23 cellular contexts compared by ENCODE assay signal in genomic region chr2:112142525-112143078, GRCh38. TPM values are rescaled to one million over a fixed set of nuclear protein-coding genes. Genes with fewer than 3 reads are reported as not detected.
DNase-seq lines count a peak whose midpoint lies in the region; ATAC-seq and TF ChIP-seq lines count a peak whose summit lies in the region.
"Had no signal": no experiment of that assay in that cellular context is flagged by ENCODE, and none has a peak within 500 bp of the region (broad histone marks: within the 10 kb centered on the region; RNA-seq: fewer than 3 reads in every experiment).

No MANE protein-coding gene starts in this region.

- peak; percentile 44 for DNase-seq in activated CD8-positive, alpha-beta memory T cell treated with anti-CD3 and anti-CD28 coated beads for 24 hours
- DNase-seq in activated CD8-positive, alpha-beta memory T cell treated with anti-CD3 and anti-CD28 coated beads, Interleukin-2, amount 10 ng/mL, durations not matched to agents 7 days and 5 days = no peak
- DNase-seq in IMR-90 = no peak
- peak; percentile 28 for DNase-seq in left lobe of liver (ENCODE audit: low spot score)
- DNase-seq in upper lobe of right lung = peak; percentile 45
- no peak for DNase-seq in SK-N-DZ (ENCODE audit: low spot score)
- DNase-seq: NCI-H1048, NCI-H1417, NCI-H1694, NCI-H2029 treated with DMSO at 0.1 percent for 48 hours, NCI-H446 treated with DMSO at 0.1 percent for 48 hours, NCI-H69, SHP77 had no signal

- H3K9me1 ChIP-seq in IMR-90 (ENCODE audit: insufficient read depth, low read length) = peaks cover 7% of the 10 kb centered on the region

- TF ChIP-seq POLR2A in IMR-90 (IDR thresholded peaks at IDR 0.05; ENCODE audit: low read depth, low read length) = no peak

- H3K4me1 Mint-ChIP-seq in activated CD8-positive, alpha-beta memory T cell treated with anti-CD3 and anti-CD28 coated beads, Interleukin-2, amount 10 ng/mL, durations not matched to agents 7 days and 5 days = no peaks in the 10 kb centered on the region

- H4K20me1 ChIP-seq in IMR-90 (ENCODE audit: insufficient read depth, low read length) = no peaks in the 10 kb centered on the region
- H4K20me1 ChIP-seq: BLaER1 had no signal

- no peak overlapping the region for H3K23ac ChIP-seq in IMR-90 (ENCODE audit: low read depth, low read length)

- H2BK20ac ChIP-seq in IMR-90 (ENCODE audit: low read depth, low read length) = no peak overlapping the region

- dilution Hi-C loops in IMR-90 (cut with HindIII; ENCODE audit: low sequenced_read_pairs, unreplicated experiment) = no loop called here

- H3K27ac Mint-ChIP-seq in activated CD8-positive, alpha-beta memory T cell treated with anti-CD3 and anti-CD28 coated beads, Interleukin-2, amount 10 ng/mL, durations not matched to agents 7 days and 5 days = no peak overlapping the region
- H3K27ac Mint-ChIP-seq: CD4-positive, alpha-beta T cell had no signal

- H3K18ac ChIP-seq in IMR-90 (ENCODE audit: low read depth, low read length) = no peak overlapping the region

- intact Hi-C loops in IMR-90 (cut with micrococcal nuclease) (no loop called here), upper lobe of right lung (cut with DNase I) (no loop called here)

- H3K27ac ChIP-seq in IMR-90 (ENCODE audit: insufficient read depth, low read length) = no peak overlapping the region
- H3K27ac ChIP-seq in upper lobe of right lung = no peak overlapping the region
- H3K27ac ChIP-seq: BLaER1, RWPE1 had no signal

- peak overlapping the region; percentile 17 for H2BK5ac ChIP-seq in IMR-90 (ENCODE audit: low read depth, low read length, poor library complexity, severe bottlenecking)

- ATAC-seq in activated CD8-positive, alpha-beta memory T cell treated with anti-CD3 and anti-CD28 coated beads, Interleukin-2, amount 10 ng/mL, durations not matched to agents 7 days and 5 days = no peak
- ATAC-seq in IMR-90 (ENCODE audit: low read depth) = no peak
- no peak for ATAC-seq in left lobe of liver
- no peak for ATAC-seq in upper lobe of right lung
- ATAC-seq in GM21423 (IDR thresholded peaks at IDR 0.05; ENCODE audit: unreplicated experiment) = no peak
- ATAC-seq: GM12878, HCT116, Panc1 had no signal

- H3K4me2 ChIP-seq in IMR-90 (ENCODE audit: low read depth, low read length) = no peak overlapping the region
- H3K4me2 ChIP-seq: BLaER1 had no signal

- H3K56ac ChIP-seq in IMR-90 (ENCODE audit: extremely low read depth, insufficient read depth, low read length) = no peak overlapping the region

- H3K27me3 Mint-ChIP-seq in activated CD8-positive, alpha-beta memory T cell treated with anti-CD3 and anti-CD28 coated beads, Interleukin-2, amount 10 ng/mL, durations not matched to agents 7 days and 5 days = peaks cover 41% of the 10 kb centered on the region

- H2BK120ac ChIP-seq in IMR-90 (ENCODE audit: low read depth, low read length) = no peak overlapping the region

- CTCF ChIA-PET in activated CD8-positive, alpha-beta memory T cell treated with anti-CD3 and anti-CD28 coated beads, Interleukin-2, amount 10 ng/mL, durations not matched to agents 7 days and 5 days (lab: Charles Lee) = no interaction called here
- CTCF ChIA-PET in IMR-90 (lab: Yijun Ruan, JAX) = no interaction called here

- in situ Hi-C loops in IMR-90 (cut with MboI; ENCODE audit: low sequenced_read_pairs) = no loop called here

- H3K4ac ChIP-seq in IMR-90 (ENCODE audit: low read depth, low read length) = no peak overlapping the region

- no peak overlapping the region for H2AK9ac ChIP-seq in IMR-90 (replicated peaks; ENCODE audit: low read depth, low read length, poor library complexity)

- no peaks in the 10 kb centered on the region for H3K36me3 ChIP-seq in IMR-90 (ENCODE audit: control insufficient read depth, insufficient read depth, low read length)
- no peaks in the 10 kb centered on the region for H3K36me3 ChIP-seq in upper lobe of right lung
- H3K36me3 ChIP-seq: BLaER1 had no signal

- no peak for TF ChIP-seq RAD21 in IMR-90 (IDR thresholded peaks at IDR 0.05; ENCODE audit: low read length)

- no peak overlapping the region for H4K91ac ChIP-seq in IMR-90 (ENCODE audit: insufficient read depth, low read depth, low read length)

- H2AFZ ChIP-seq in IMR-90 (replicated peaks; ENCODE audit: low read length, poor library complexity) = no peak overlapping the region

- no TSS peak for BruUV-seq in IMR-90 (replicated peaks; lab: Mats Ljungman, UMichigan)

- no peak overlapping the region for H3K4me3 Mint-ChIP-seq in activated CD8-positive, alpha-beta memory T cell treated with anti-CD3 and anti-CD28 coated beads, Interleukin-2, amount 10 ng/mL, durations not matched to agents 7 days and 5 days
- H3K4me3 Mint-ChIP-seq: IgD-negative memory B cell had no signal

- H2BK15ac ChIP-seq in IMR-90 (ENCODE audit: low read depth, low read length) = no peak overlapping the region

- H3K79me1 ChIP-seq in IMR-90 (ENCODE audit: low read depth in 1 of 2, low read length in 2 of 2) = no peaks in the 10 kb centered on the region

- H3K4me1 ChIP-seq in IMR-90 (ENCODE audit: control insufficient read depth, insufficient read depth, low read length) (peaks cover 4% of the 10 kb centered on the region; the same call in 1 of the 2 replicates), upper lobe of right lung (no peaks in the 10 kb centered on the region)

- H3K27me3 ChIP-seq in IMR-90 (ENCODE audit: control insufficient read depth, insufficient read depth, low read length) (no peaks in the 10 kb centered on the region), upper lobe of right lung (no peaks in the 10 kb centered on the region)

- no peak overlapping the region for H4K5ac ChIP-seq in IMR-90 (ENCODE audit: low read depth, low read length)

- H3K9me3 ChIP-seq in IMR-90 (ENCODE audit: control insufficient read depth, insufficient read depth, low read length) (no peaks in the 10 kb centered on the region), upper lobe of right lung (no peaks in the 10 kb centered on the region)
- H3K9me3 ChIP-seq: BLaER1 had no signal

- H3K4me3 ChIP-seq in IMR-90 (ENCODE audit: insufficient read depth, low read depth, low read length) (no peak overlapping the region), upper lobe of right lung (no peak overlapping the region)
- H3K4me3 ChIP-seq: BLaER1, GM12878 had no signal

- H3K9ac ChIP-seq in IMR-90 (ENCODE audit: low read depth, low read length) = no peak overlapping the region
- H3K9ac ChIP-seq: BLaER1 had no signal

- no peak overlapping the region for H2AK5ac ChIP-seq in IMR-90 (ENCODE audit: low read depth, low read length)

- 84% methylated on average over 6 of the region's 8 CpGs; no CpG with 5 or more reads in 1 of the 2 experiments for WGBS in IMR-90 (ENCODE audit: extremely low coverage in 2 of 2, insufficient read length in 1 of 2), 2 experiments

- POLR2A ChIA-PET in IMR-90 (lab: Charles Lee; ENCODE audit: unreplicated experiment) = no interaction called here

- no peaks in the 10 kb centered on the region for H3K9me3 Mint-ChIP-seq in activated CD8-positive, alpha-beta memory T cell treated with anti-CD3 and anti-CD28 coated beads, Interleukin-2, amount 10 ng/mL, durations not matched to agents 7 days and 5 days (ENCODE audit: low read depth)
- H3K9me3 Mint-ChIP-seq: CD4-positive, alpha-beta T cell; IgD-negative memory B cell had no signal

- no peak for TF ChIP-seq CTCF in IMR-90 (conservative IDR thresholded peaks at IDR 0.05; ENCODE audit: low read depth, low read length)
- TF ChIP-seq CTCF in upper lobe of right lung (IDR thresholded peaks at IDR 0.05) = no peak

- no peaks in the 10 kb centered on the region for H3K36me3 Mint-ChIP-seq in activated CD8-positive, alpha-beta memory T cell treated with anti-CD3 and anti-CD28 coated beads, Interleukin-2, amount 10 ng/mL, durations not matched to agents 7 days and 5 days
- H3K36me3 Mint-ChIP-seq: IgD-negative memory B cell had no signal

- H4K8ac ChIP-seq in IMR-90 (ENCODE audit: low read depth in 2 of 2, low read length in 2 of 2) = no peak overlapping the region

- H3K14ac ChIP-seq in IMR-90 (replicated peaks; ENCODE audit: low read depth, low read length) = no peak overlapping the region

TF ChIP-seq in IMR-90, 13 proteins besides CTCF, POLR2A, EP300 and RAD21 (continues in another document):
- no peak for TF ChIP-seq CHD1 (IDR thresholded peaks at IDR 0.05; ENCODE audit: low read depth, low read length)
- TF ChIP-seq SMC3 (IDR thresholded peaks at IDR 0.05; ENCODE audit: low read depth, low read length) = no peak
- no peak for TF ChIP-seq MAZ (IDR thresholded peaks at IDR 0.05; ENCODE audit: borderline replicate concordance, low read depth, low read length)
- no peak for TF ChIP-seq CEBPB (IDR thresholded peaks at IDR 0.05; ENCODE audit: low read depth, low read length)
- no peak for TF ChIP-seq FOS (IDR thresholded peaks at IDR 0.05; ENCODE audit: low read depth, low read length)
- TF ChIP-seq RFX5 (IDR thresholded peaks at IDR 0.05; ENCODE audit: low read depth, low read length) = no peak
- TF ChIP-seq NFE2L2 (IDR thresholded peaks at IDR 0.05; ENCODE audit: low read depth, low read length) = no peak
- no peak for TF ChIP-seq RCOR1 (IDR thresholded peaks at IDR 0.05; ENCODE audit: insufficient replicate concordance, low read length)
- no peak for TF ChIP-seq MAFK (IDR thresholded peaks at IDR 0.05; ENCODE audit: low read depth, low read length)
- no peak for TF ChIP-seq USF2 (IDR thresholded peaks at IDR 0.05; ENCODE audit: low read depth, low read length)
- no peak for TF ChIP-seq BHLHE40 (IDR thresholded peaks at IDR 0.05; ENCODE audit: low read depth, low read length)
- no peak for TF ChIP-seq MXI1 (IDR thresholded peaks at IDR 0.05; ENCODE audit: borderline replicate concordance, low read depth, low read length)

RNA-seq across cellular contexts. Expression of gene FBLN7, which starts 4.4 kb away (rescaled TPM):
- total RNA-seq in activated CD8-positive, alpha-beta memory T cell treated with anti-CD3 and anti-CD28 coated beads, Interleukin-2, amount 10 ng/mL, durations not matched to agents 7 days and 5 days = under 1 TPM; 0.26 to 0.63 TPM
- total RNA-seq in IMR-90 (2012; rRNA removed) (under 0.01 and 0.18 TPM in 2 replicates), left lobe of liver (5.1 TPM), upper lobe of right lung (5.4 TPM)
- polyA plus RNA-seq in IMR-90 (2012; rRNA removed) = 1.0 and 1.2 TPM in 2 replicates
- 1.00 and 1.5 TPM in 2 replicates for polyA plus RNA-seq in IMR-90 (2012; cell fraction: cytosol; rRNA removed)
- 0.59 and 0.69 TPM in 2 replicates for polyA plus RNA-seq in IMR-90 (2012; cell fraction: nucleus; rRNA removed; ENCODE audit: low replicate concordance)
- 1.8 and 2.5 TPM in 2 replicates for polyA plus RNA-seq in SK-N-DZ (2014; cell fraction: cytosol; rRNA removed)
- 1.7 and 3.7 TPM in 2 replicates for polyA plus RNA-seq in SK-N-DZ (2014; cell fraction: nucleus; rRNA removed)
- total RNA-seq: H4, SK-MEL-5 had no signal

Comparison
In these comparisons a context has a peak if more than half of its experiments do, and no peak if none do; other contexts are left out.
1. DNase-seq: peak in activated CD8-positive, alpha-beta memory T cell treated with anti-CD3 and anti-CD28 coated beads for 24 hours (single experiment), left lobe of liver (single experiment) and upper lobe of right lung (single experiment); none in activated CD8-positive, alpha-beta memory T cell treated with anti-CD3 and anti-CD28 coated beads, Interleukin-2, amount 10 ng/mL, durations not matched to agents 7 days and 5 days (single experiment), IMR-90 (single experiment) and SK-N-DZ (single experiment).